Comparison of ENCODE assay signal across 12 cellular contexts in genomic region chr11:128575956-128576340, GRCh38. TPM values are rescaled to one million over a fixed set of nuclear protein-coding genes. Genes with fewer than 3 reads are reported as not detected.
DNase-seq lines count a peak whose midpoint lies in the region; ATAC-seq, FAIRE-seq and TF ChIP-seq lines count a peak whose summit lies in the region.
"Had no signal": no experiment of that assay in that cellular context is flagged by ENCODE, and none has a peak within 500 bp of the region (broad histone marks: within the 10 kb centered on the region; RNA-seq: fewer than 3 reads in every experiment).

No MANE protein-coding gene starts in this region.

- H3K4me3 ChIP-seq in bronchial epithelial cell (ENCODE audit: low read depth, low read length): no peak overlapping the region
- no peak overlapping the region for H3K4me3 ChIP-seq in mucosa of descending colon
- H3K4me3 ChIP-seq: neural progenitor cell had no signal

- TF ChIP-seq CTCF in bronchial epithelial cell (IDR thresholded peaks at IDR 0.05; ENCODE audit: insufficient read depth, low read length, severe bottlenecking) (no peak), mucosa of descending colon (IDR thresholded peaks at IDR 0.05) (no peak), HFFc6 (IDR thresholded peaks at IDR 0.05) (no peak)

- ATAC-seq in HG02981 (IDR thresholded peaks at IDR 0.05; ENCODE audit: unreplicated experiment) (peak; percentile 32), mucosa of descending colon (peak; percentile 95)

- H3K27ac Mint-ChIP-seq in HFFc6: no peak overlapping the region
- H3K27ac Mint-ChIP-seq: neural progenitor cell; T-helper 1 cell treated with Interleukin-12 subunit alpha and Interleukin-12 subunit beta and Interleukin-4 antibody, amounts not matched to agents 30 μg/mL and 1 μg/mL, for 36 hours had no signal

- peaks cover 10% of the 10 kb centered on the region for H3K4me1 ChIP-seq in mucosa of descending colon (ENCODE audit: low read depth)

- FAIRE-seq in bronchial epithelial cell (lab: Jason Lieb, UNC): no peak
- no peak for FAIRE-seq in frontal cortex (lab: Jason Lieb, UNC)

- no peaks in the 10 kb centered on the region for H3K9me3 Mint-ChIP-seq in HFFc6

- intact Hi-C loops in mucosa of descending colon (cut with DNase I, micrococcal nuclease) (no loop called here), head of caudate nucleus (cut with DNase I) (no loop called here)

- no peaks in the 10 kb centered on the region for H3K9me3 ChIP-seq in mucosa of descending colon

- no peaks in the 10 kb centered on the region for H3K36me3 ChIP-seq in bronchial epithelial cell (ENCODE audit: control insufficient read depth, insufficient read depth, low read length)
- no peaks in the 10 kb centered on the region for H3K36me3 ChIP-seq in mucosa of descending colon (ENCODE audit: low read depth)
- H3K36me3 ChIP-seq: neural progenitor cell had no signal

- no peaks in the 10 kb centered on the region for H3K27me3 ChIP-seq in bronchial epithelial cell (ENCODE audit: control insufficient read depth, insufficient read depth, low read length)
- H3K27me3 ChIP-seq: neural progenitor cell had no signal

- no peak overlapping the region for H3K4me3 Mint-ChIP-seq in HFFc6
- H3K4me3 Mint-ChIP-seq: neural progenitor cell; T-helper 1 cell treated with Interleukin-12 subunit alpha and Interleukin-12 subunit beta and Interleukin-4 antibody, amounts not matched to agents 30 μg/mL and 1 μg/mL, for 36 hours had no signal

- H3K4me1 Mint-ChIP-seq in HFFc6 (ENCODE audit: low read depth): peaks cover 28% of the 10 kb centered on the region
- H3K4me1 Mint-ChIP-seq: neural progenitor cell had no signal

- no peaks in the 10 kb centered on the region for H3K36me3 Mint-ChIP-seq in HFFc6 (ENCODE audit: low read depth)
- H3K36me3 Mint-ChIP-seq: neural progenitor cell had no signal

- peaks cover 2% of the 10 kb centered on the region; the same call in 1 of the 2 replicates for H3K27me3 Mint-ChIP-seq in HFFc6 (ENCODE audit: insufficient read depth)

- DNase-seq in AG08395 (ENCODE audit: low spot score) (peak; percentile 23), bronchial epithelial cell (ENCODE audit: low read depth) (peak; percentile 41), mucosa of descending colon (peak in 1 of 3 donors; percentile 49), frontal cortex (ENCODE audit: low spot score in 2 of 2) (no peak), HFFc6 (no peak), NCI-H128 (lab: John Stamatoyannopoulos, UW; ENCODE audit: unreplicated experiment) (no peak), head of caudate nucleus (no peak)
- DNase-seq: activated T-cell treated with anti-CD3 and anti-CD28 coated beads, Interleukin-2, amount 50 U/mL, for 48 hours; NCI-H1694 had no signal

RNA-seq across cellular contexts. Expression of gene ETS1, which starts 11.4 kb away (rescaled TPM):
- total RNA-seq in bronchial epithelial cell (45.4 and 62.7 TPM in 2 replicates), mucosa of descending colon (10 to 100 TPM; 36.5 to 41.2 (median 38.6) TPM), frontal cortex (9.8 TPM)
- 10 to 100 TPM; 55.2 to 78.6 (median 73.2) TPM for total RNA-seq in HFFc6 (2021; fragmentation: NEBNext Ultra II Directional; extraction: Animal tissue kit (Norgen Biotek cat#: 25700))

Comparison
In these comparisons a context has a peak if more than half of its experiments do, and no peak if none do; other contexts are left out.
1. DNase-seq: peak in AG08395 (single experiment) and bronchial epithelial cell (single experiment); none in frontal cortex (0 of 2), HFFc6 (single experiment), NCI-H128 (single experiment) and head of caudate nucleus (0 of 42).